Comparison of ENCODE assay signal across 1 cellular context in the genomic region with DNA sequence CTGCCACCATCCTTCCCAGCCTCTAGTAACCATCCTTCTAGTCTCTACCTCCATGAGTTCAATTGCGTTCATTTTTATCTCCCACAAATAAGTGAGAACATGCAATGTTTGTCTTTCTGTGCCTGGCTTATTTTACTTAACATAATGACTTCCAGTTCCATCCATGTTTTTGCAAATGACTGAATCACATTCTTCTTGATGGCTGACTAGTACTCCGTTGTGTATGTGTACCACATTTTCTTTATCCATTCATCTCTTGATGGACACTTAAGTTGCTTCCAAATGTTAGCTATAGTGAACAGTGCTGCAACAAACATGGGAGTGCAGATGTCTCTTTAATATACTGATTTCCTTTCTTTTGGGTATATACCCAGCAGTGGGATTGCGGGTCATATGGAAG. TPM values are rescaled to one million over a fixed set of nuclear protein-coding genes. Genes with fewer than 3 reads are reported as not detected.
"Had no signal": no experiment of that assay in that cellular context is flagged by ENCODE, and none has a peak within 500 bp of the region (broad histone marks: within the 10 kb centered on the region; RNA-seq: fewer than 3 reads in every experiment).

No MANE protein-coding gene starts in this region.

RNA-seq across cellular contexts. Expression of a gene that starts 25.7 kb away (rescaled TPM):
- total RNA-seq: MCF 10A had no signal
